In genomic region chr5:100647461-100648230, GRCh38 we compare ENCODE assay signal across 8 cellular contexts.
A peak's percentile ranks its signal among the peaks of the same experiment; 100 is the strongest.
DNase-seq lines count a peak whose midpoint lies in the region; ATAC-seq and TF ChIP-seq lines count a peak whose summit lies in the region.

No MANE protein-coding gene starts in this region.

- H3K4me3 ChIP-seq in Peyer's patch (no peak overlapping the region), gastroesophageal sphincter (no peak overlapping the region), stomach (no peak overlapping the region)

- 42 to 45% methylated on average over 8 to 9 of the region's 10 CpGs for WGBS in gastroesophageal sphincter (ENCODE audit: low coverage in 1 of 2), 2 donors
- WGBS in stomach, 5 donors = 41 to 60% (median 44%) methylated on average over 10 of the region's 10 CpGs

- TF ChIP-seq POLR2A in GM18505 (IDR thresholded peaks at IDR 0.05; ENCODE audit: borderline replicate concordance, extremely low read depth, insufficient read depth, insufficient read length) (no peak), Peyer's patch (IDR thresholded peaks at IDR 0.05) (no peak), gastroesophageal sphincter (IDR thresholded peaks at IDR 0.05) (no peak), stomach (IDR thresholded peaks at IDR 0.05) (no peak)

- peak; percentile 63 for ATAC-seq in GM18505 (IDR thresholded peaks at IDR 0.05; ENCODE audit: unreplicated experiment)
- peak; percentile 89 for ATAC-seq in HG03025 (IDR thresholded peaks at IDR 0.05; ENCODE audit: low FRiP score, unreplicated experiment)
- peak; percentile 28 for ATAC-seq in gastroesophageal sphincter

- intact Hi-C loops in stomach (cut with DNase I; ENCODE audit: low total_unique reads) = no loop called here

- H3K36me3 ChIP-seq in Peyer's patch (no peaks in the 10 kb centered on the region), gastroesophageal sphincter (no peaks in the 10 kb centered on the region), stomach (no peaks in the 10 kb centered on the region)

- H3K9me3 ChIP-seq in Peyer's patch (no peaks in the 10 kb centered on the region), gastroesophageal sphincter (no peaks in the 10 kb centered on the region), stomach (no peaks in the 10 kb centered on the region)

- no peaks in the 10 kb centered on the region for H3K27me3 ChIP-seq in Peyer's patch
- H3K27me3 ChIP-seq in gastroesophageal sphincter = no peaks in the 10 kb centered on the region
- no peaks in the 10 kb centered on the region for H3K27me3 ChIP-seq in stomach

- TF ChIP-seq EP300 in gastroesophageal sphincter (IDR thresholded peaks at IDR 0.05) = no peak
- no peak for TF ChIP-seq EP300 in stomach (IDR thresholded peaks at IDR 0.05)

- H3K27ac ChIP-seq in 22Rv1 (0 out of 2 replicates have a peak overlapping the region, but pooled peaks have one; percentile 10), Peyer's patch (no peak overlapping the region), gastroesophageal sphincter (no peak overlapping the region), stomach (no peak overlapping the region)

- peak; percentile 28 to 77 (median 63) for DNase-seq in Peyer's patch
- peak; percentile 70 for DNase-seq in stomach
- no peak for DNase-seq in NAMALWA (ENCODE audit: low spot score)
- no peak for DNase-seq in activated gamma-delta T cell treated with Interleukin-2 at 50 U/mL for 16 hours

- TF ChIP-seq CTCF in 22Rv1 (IDR thresholded peaks at IDR 0.05) (no peak), Peyer's patch (IDR thresholded peaks at IDR 0.05) (no peak), gastroesophageal sphincter (IDR thresholded peaks at IDR 0.05) (no peak), stomach (IDR thresholded peaks at IDR 0.05) (no peak)

- H3K4me1 ChIP-seq in Peyer's patch = no peaks in the 10 kb centered on the region
- peaks cover 0 to 6% (median 0%) of the 10 kb centered on the region in 3 donors for H3K4me1 ChIP-seq in gastroesophageal sphincter
- H3K4me1 ChIP-seq in stomach = peaks cover 0 to 8% (median 2%) of the 10 kb centered on the region in 4 donors

Comparison
In these comparisons a context has a peak if more than half of its experiments do, and no peak if none do; other contexts are left out.
1. ATAC-seq: peak in every context shown above with its lines; median percentile 89 in HG03025; 63 in GM18505; 28 in gastroesophageal sphincter.
2. DNase-seq: peak in Peyer's patch (3 of 3) and stomach (single experiment); none in NAMALWA (single experiment) and activated gamma-delta T cell treated with Interleukin-2 at 50 U/mL for 16 hours (single experiment).